Comparison of ENCODE assay signal across 8 cellular contexts in genomic region chr12:12356886-12357696, GRCh38. TPM values are rescaled to one million over a fixed set of nuclear protein-coding genes. Genes with fewer than 3 reads are reported as not detected.
A peak's percentile ranks its signal among the peaks of the same experiment; 100 is the strongest.
DNase-seq lines count a peak whose midpoint lies in the region; ATAC-seq and TF ChIP-seq lines count a peak whose summit lies in the region.

TSS of gene BORCS5 (plus strand) at chr12:12357078. CDS start at chr12:12357452, 374 bp downstream.

- H3K4me1 ChIP-seq in prostate gland (replicated peaks) (no peaks in the 10 kb centered on the region), urinary bladder (ENCODE audit: insufficient read depth) (peaks cover 2% of the 10 kb centered on the region)

- no peaks in the 10 kb centered on the region for H3K27me3 ChIP-seq in prostate gland (replicated peaks; ENCODE audit: insufficient read depth)

- TF ChIP-seq POLR2A in prostate gland (IDR thresholded peaks at IDR 0.05): peak; percentile 98

- peaks cover 5% of the 10 kb centered on the region for H3K36me3 Mint-ChIP-seq in T-helper 17 cell (ENCODE audit: low read depth)

- peak within 1 kb of the TSS; percentile 98 for H3K27ac Mint-ChIP-seq in T-helper 17 cell

- peak within 1 kb of the TSS; percentile 81 to 90 for H3K4me3 ChIP-seq in prostate gland
- peak within 1 kb of the TSS; percentile 69 for H3K4me3 ChIP-seq in urinary bladder (ENCODE audit: low read depth, low read length)

- 0% methylated on average over 54 of the region's 70 CpGs for WGBS in prostate gland
- under 1% methylated on average over 70 of the region's 70 CpGs for WGBS in urinary bladder

- peak within 1 kb of the TSS; percentile 95 for H3K4me3 Mint-ChIP-seq in T-helper 17 cell

- peaks cover 32% of the 10 kb centered on the region for H3K4me1 Mint-ChIP-seq in T-helper 17 cell

- ATAC-seq in GM18498 (IDR thresholded peaks at IDR 0.05; ENCODE audit: unreplicated experiment) (peak; percentile 85), HG02938 (IDR thresholded peaks at IDR 0.05; ENCODE audit: unreplicated experiment) (peak; percentile 86), T-helper 17 cell (peak; percentile 91), left ventricle myocardium superior (peak; percentile 99)

- H3K36me3 ChIP-seq in prostate gland (no peaks in the 10 kb centered on the region), urinary bladder (ENCODE audit: insufficient read depth) (no peaks in the 10 kb centered on the region)

- H3K27ac ChIP-seq in angular gyrus (ENCODE audit: low read depth, low read length) (peak within 1 kb of the TSS; percentile 99), prostate gland (peak within 1 kb of the TSS; percentile 97), urinary bladder (ENCODE audit: low read depth) (peak within 1 kb of the TSS; percentile 93)

- TF ChIP-seq CTCF in prostate gland (IDR thresholded peaks at IDR 0.05): peak in 3 of 4 experiments; percentile 27 to 32 (median 31)

- intact Hi-C loops in left ventricle myocardium superior (cut with micrococcal nuclease) (no loop called here), prostate gland (cut with DNase I) (no loop called here)

- DNase-seq in NCI-H1694 treated with DMSO at 0.1 percent for 48 hours (lab: John Stamatoyannopoulos, UW) (peak; percentile 96), T-helper 17 cell (peak; percentile 97 to 99 (median 98)), left ventricle myocardium superior (peak; percentile 99), prostate gland (ENCODE audit: low spot score) (peak; percentile 97)

- no peaks in the 10 kb centered on the region for H3K9me3 ChIP-seq in T-helper 17 cell (ENCODE audit: control insufficient read depth, low read length, poor library complexity, severe bottlenecking)
- no peaks in the 10 kb centered on the region for H3K9me3 ChIP-seq in prostate gland

- H3K27me3 Mint-ChIP-seq in T-helper 17 cell: no peaks in the 10 kb centered on the region

RNA-seq across cellular contexts. Expression of gene BORCS5, which starts in this region (rescaled TPM):
- 10 to 100 TPM; 35.0 to 48.4 TPM for total RNA-seq in T-helper 17 cell
- 9.3 TPM for total RNA-seq in left ventricle myocardium superior
- total RNA-seq in prostate gland: 10 to 100 TPM in 1 of 2 donors, 1 to 10 TPM in 1; 9.7 to 26.8 TPM
- 19.9 TPM for total RNA-seq in urinary bladder
- 10.8 TPM for polyA plus RNA-seq in urinary bladder

Comparison
In these comparisons a context has a peak if more than half of its experiments do, and no peak if none do; other contexts are left out.
1. Peak in every context shown above with its lines: DNase-seq, ATAC-seq, H3K4me3 ChIP-seq and H3K27ac ChIP-seq.